In the genomic region with DNA sequence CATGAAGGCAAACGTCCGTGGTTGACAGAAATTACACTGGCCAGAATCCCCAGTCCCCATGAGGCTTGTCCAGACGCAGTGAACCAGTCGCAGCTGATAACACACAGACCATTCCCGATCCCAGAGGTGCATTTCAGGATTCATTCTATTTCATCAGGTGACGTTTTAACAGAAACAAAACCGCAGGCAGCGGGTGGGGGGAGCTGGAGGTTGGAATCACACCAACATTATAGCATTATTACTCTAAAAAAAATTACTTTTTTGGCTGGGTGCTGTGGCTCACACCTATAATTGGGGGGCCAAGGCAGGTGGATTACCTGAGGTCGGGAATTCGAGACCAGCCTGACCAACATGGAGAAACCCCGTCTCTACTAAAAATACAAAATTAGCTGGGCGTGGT, we compare ENCODE assay signal across 1 cellular context.
TF ChIP-seq lines count a peak whose summit lies in the region.

No MANE protein-coding gene starts in this region.

TF ChIP-seq in HCT116, 20 proteins besides CTCF, POLR2A, EP300 and RAD21:
- TF ChIP-seq ZFX (IDR thresholded peaks at IDR 0.05) (no peak), ELF1 (IDR thresholded peaks at IDR 0.05; ENCODE audit: borderline replicate concordance, low read depth) (no peak), EGR1 (IDR thresholded peaks at IDR 0.05; ENCODE audit: low read depth) (no peak), CEBPB (IDR thresholded peaks at IDR 0.05; ENCODE audit: low read depth) (no peak), ZNF274 (IDR thresholded peaks at IDR 0.05; ENCODE audit: low read depth, low read length) (no peak), YY1 (IDR thresholded peaks at IDR 0.05; ENCODE audit: extremely low read depth, insufficient replicate concordance, low read depth, low read length) (no peak), SP1 (IDR thresholded peaks at IDR 0.05; ENCODE audit: low read depth) (no peak), TCF7L2 (IDR thresholded peaks at IDR 0.05; ENCODE audit: borderline replicate concordance, extremely low read depth, insufficient read depth, insufficient read length) (no peak), FOSL1 (IDR thresholded peaks at IDR 0.05; ENCODE audit: low read depth) (no peak), SIN3A (IDR thresholded peaks at IDR 0.05; ENCODE audit: low read depth) (no peak), CBX3 (IDR thresholded peaks at IDR 0.05; ENCODE audit: low read depth) (no peak), SRF (IDR thresholded peaks at IDR 0.05; ENCODE audit: low read depth) (no peak), EZH2 (IDR thresholded peaks at IDR 0.05) (no peak), JUND (IDR thresholded peaks at IDR 0.05) (no peak), EZH2phosphoT487 (IDR thresholded peaks at IDR 0.05; ENCODE audit: borderline replicate concordance) (no peak)
- TF ChIP-seq, protein P1, sequence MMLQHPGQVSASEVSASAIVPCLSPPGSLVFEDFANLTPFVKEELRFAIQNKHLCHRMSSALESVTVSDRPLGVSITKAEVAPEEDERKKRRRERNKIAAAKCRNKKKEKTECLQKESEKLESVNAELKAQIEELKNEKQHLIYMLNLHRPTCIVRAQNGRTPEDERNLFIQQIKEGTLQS (IDR thresholded peaks at IDR 0.05) = no peak
- TF ChIP-seq, protein P2, sequence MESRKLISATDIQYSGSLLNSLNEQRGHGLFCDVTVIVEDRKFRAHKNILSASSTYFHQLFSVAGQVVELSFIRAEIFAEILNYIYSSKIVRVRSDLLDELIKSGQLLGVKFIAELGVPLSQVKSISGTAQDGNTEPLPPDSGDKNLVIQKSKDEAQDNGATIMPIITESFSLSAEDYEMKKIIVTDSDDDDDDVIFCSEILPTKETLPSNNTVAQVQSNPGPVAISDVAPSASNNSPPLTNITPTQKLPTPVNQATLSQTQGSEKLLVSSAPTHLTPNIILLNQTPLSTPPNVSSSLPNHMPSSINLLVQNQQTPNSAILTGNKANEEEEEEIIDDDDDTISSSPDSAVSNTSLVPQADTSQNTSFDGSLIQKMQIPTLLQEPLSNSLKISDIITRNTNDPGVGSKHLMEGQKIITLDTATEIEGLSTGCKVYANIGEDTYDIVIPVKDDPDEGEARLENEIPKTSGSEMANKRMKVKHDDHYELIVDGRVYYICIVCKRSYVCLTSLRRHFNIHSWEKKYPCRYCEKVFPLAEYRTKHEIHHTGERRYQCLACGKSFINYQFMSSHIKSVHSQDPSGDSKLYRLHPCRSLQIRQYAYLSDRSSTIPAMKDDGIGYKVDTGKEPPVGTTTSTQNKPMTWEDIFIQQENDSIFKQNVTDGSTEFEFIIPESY (IDR thresholded peaks at IDR 0.05; ENCODE audit: extremely low read depth, insufficient replicate concordance, low read length) = no peak
- TF ChIP-seq, protein P3, sequence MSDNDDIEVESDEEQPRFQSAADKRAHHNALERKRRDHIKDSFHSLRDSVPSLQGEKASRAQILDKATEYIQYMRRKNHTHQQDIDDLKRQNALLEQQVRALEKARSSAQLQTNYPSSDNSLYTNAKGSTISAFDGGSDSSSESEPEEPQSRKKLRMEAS (IDR thresholded peaks at IDR 0.05) = no peak
- TF ChIP-seq, protein P4, sequence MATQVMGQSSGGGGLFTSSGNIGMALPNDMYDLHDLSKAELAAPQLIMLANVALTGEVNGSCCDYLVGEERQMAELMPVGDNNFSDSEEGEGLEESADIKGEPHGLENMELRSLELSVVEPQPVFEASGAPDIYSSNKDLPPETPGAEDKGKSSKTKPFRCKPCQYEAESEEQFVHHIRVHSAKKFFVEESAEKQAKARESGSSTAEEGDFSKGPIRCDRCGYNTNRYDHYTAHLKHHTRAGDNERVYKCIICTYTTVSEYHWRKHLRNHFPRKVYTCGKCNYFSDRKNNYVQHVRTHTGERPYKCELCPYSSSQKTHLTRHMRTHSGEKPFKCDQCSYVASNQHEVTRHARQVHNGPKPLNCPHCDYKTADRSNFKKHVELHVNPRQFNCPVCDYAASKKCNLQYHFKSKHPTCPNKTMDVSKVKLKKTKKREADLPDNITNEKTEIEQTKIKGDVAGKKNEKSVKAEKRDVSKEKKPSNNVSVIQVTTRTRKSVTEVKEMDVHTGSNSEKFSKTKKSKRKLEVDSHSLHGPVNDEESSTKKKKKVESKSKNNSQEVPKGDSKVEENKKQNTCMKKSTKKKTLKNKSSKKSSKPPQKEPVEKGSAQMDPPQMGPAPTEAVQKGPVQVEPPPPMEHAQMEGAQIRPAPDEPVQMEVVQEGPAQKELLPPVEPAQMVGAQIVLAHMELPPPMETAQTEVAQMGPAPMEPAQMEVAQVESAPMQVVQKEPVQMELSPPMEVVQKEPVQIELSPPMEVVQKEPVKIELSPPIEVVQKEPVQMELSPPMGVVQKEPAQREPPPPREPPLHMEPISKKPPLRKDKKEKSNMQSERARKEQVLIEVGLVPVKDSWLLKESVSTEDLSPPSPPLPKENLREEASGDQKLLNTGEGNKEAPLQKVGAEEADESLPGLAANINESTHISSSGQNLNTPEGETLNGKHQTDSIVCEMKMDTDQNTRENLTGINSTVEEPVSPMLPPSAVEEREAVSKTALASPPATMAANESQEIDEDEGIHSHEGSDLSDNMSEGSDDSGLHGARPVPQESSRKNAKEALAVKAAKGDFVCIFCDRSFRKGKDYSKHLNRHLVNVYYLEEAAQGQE (IDR thresholded peaks at IDR 0.05; ENCODE audit: low read depth) = no peak
TF ChIP-seq in HCT116: peak in this region for 0.
